Comparison of ENCODE assay signal across 8 cellular contexts in genomic region chr1:145858238-145858936, GRCh38. TPM values are rescaled to one million over a fixed set of nuclear protein-coding genes. Genes with fewer than 3 reads are reported as not detected.
A peak's percentile ranks its signal among the peaks of the same experiment; 100 is the strongest.
DNase-seq lines count a peak whose midpoint lies in the region; ATAC-seq and TF ChIP-seq lines count a peak whose summit lies in the region.

No MANE protein-coding gene starts in this region.

- peak overlapping the region; percentile 95 for H3K4me3 Mint-ChIP-seq in activated CD8-positive, alpha-beta T cell treated with anti-CD3 and anti-CD28 coated beads, Interleukin-2, amount 10 ng/mL, durations not matched to agents 7 days and 5 days
- peak overlapping the region; percentile 93 to 99 (median 96) for H3K4me3 Mint-ChIP-seq in naive B cell

- peak; percentile 47 for ATAC-seq in activated CD8-positive, alpha-beta T cell treated with anti-CD3 and anti-CD28 coated beads, Interleukin-2, amount 10 ng/mL, durations not matched to agents 7 days and 5 days
- ATAC-seq in naive B cell (ENCODE audit: low read depth in 2 of 2) (peak; percentile 50 to 53), GM21360 (IDR thresholded peaks at IDR 0.05; ENCODE audit: unreplicated experiment) (no peak)

- no peak for TF ChIP-seq POLR2A in erythroblast (IDR thresholded peaks at IDR 0.05; ENCODE audit: low read length)

- peaks cover 21% of the 10 kb centered on the region for H3K4me1 Mint-ChIP-seq in activated CD8-positive, alpha-beta T cell treated with anti-CD3 and anti-CD28 coated beads, Interleukin-2, amount 10 ng/mL, durations not matched to agents 7 days and 5 days (ENCODE audit: low read depth)
- H3K4me1 Mint-ChIP-seq in naive B cell: peaks cover 18 to 36% (median 24%) of the 10 kb centered on the region in 3 donors

- peak overlapping the region; percentile 87 for H3K27ac Mint-ChIP-seq in activated CD8-positive, alpha-beta T cell treated with anti-CD3 and anti-CD28 coated beads, Interleukin-2, amount 10 ng/mL, durations not matched to agents 7 days and 5 days
- H3K27ac Mint-ChIP-seq in naive B cell: peak overlapping the region; percentile 20 to 97 (median 78)

- CTCF ChIA-PET in activated CD8-positive, alpha-beta T cell treated with anti-CD3 and anti-CD28 coated beads, Interleukin-2, amount 10 ng/mL, durations not matched to agents 7 days and 5 days (lab: Charles Lee): interaction anchor here (0.8 to 12.5 kb wide), 22 partner anchors 10 to 179 kb away, joined by 3 to 271 read pairs (median 8); partner anchors contain the start of genes ANKRD35, ITGA10, NUDT17 and PEX11B

- DNase-seq in CMK (ENCODE audit: low read depth) (peak; percentile 21), H4 (ENCODE audit: low spot score) (peak; percentile 36), NCI-H226 (peak; percentile 25), erythroblast (lab: John Stamatoyannopoulos, UW) (peak; percentile 47 to 62), naive B cell (no peak), substantia nigra (lab: John Stamatoyannopoulos, UW) (peak in 24 of 49 donors; percentile 14 to 91 (median 44))
- DNase-seq in activated CD8-positive, alpha-beta T cell treated with anti-CD3 and anti-CD28 coated beads, Interleukin-2, amount 10 ng/mL, durations not matched to agents 7 days and 5 days: peak; percentile 64

- POLR2A ChIA-PET in activated CD8-positive, alpha-beta T cell treated with anti-CD3 and anti-CD28 coated beads, Interleukin-2, amount 10 ng/mL, durations not matched to agents 7 days and 5 days (lab: Charles Lee): interaction anchor here (0.7 to 4.6 kb wide), 15 partner anchors 10 to 193 kb away, joined by 3 to 38 read pairs (median 10); partner anchors contain the start of genes ANKRD34A, LIX1L, NUDT17 and PEX11B

- peaks cover 13% of the 10 kb centered on the region for H3K36me3 Mint-ChIP-seq in activated CD8-positive, alpha-beta T cell treated with anti-CD3 and anti-CD28 coated beads, Interleukin-2, amount 10 ng/mL, durations not matched to agents 7 days and 5 days (ENCODE audit: low read depth)
- peaks cover 0 to 12% of the 10 kb centered on the region in 2 donors for H3K36me3 Mint-ChIP-seq in naive B cell

- peaks cover 5% of the 10 kb centered on the region for H3K27me3 Mint-ChIP-seq in activated CD8-positive, alpha-beta T cell treated with anti-CD3 and anti-CD28 coated beads, Interleukin-2, amount 10 ng/mL, durations not matched to agents 7 days and 5 days (ENCODE audit: low read depth)
- H3K27me3 Mint-ChIP-seq in naive B cell: peaks cover 0 to 5% (median 0%) of the 10 kb centered on the region in 3 donors

- H3K27ac ChIP-seq in substantia nigra (ENCODE audit: low read depth, low read length, poor library complexity, severe bottlenecking): peak overlapping the region; percentile 91

- H3K9me3 Mint-ChIP-seq in activated CD8-positive, alpha-beta T cell treated with anti-CD3 and anti-CD28 coated beads, Interleukin-2, amount 10 ng/mL, durations not matched to agents 7 days and 5 days (ENCODE audit: insufficient read depth): no peaks in the 10 kb centered on the region
- H3K9me3 Mint-ChIP-seq in naive B cell: no peaks in the 10 kb centered on the region

RNA-seq across cellular contexts. Expression of gene PIAS3, which starts 0.5 kb away (rescaled TPM):
- total RNA-seq in H4 (2014; rRNA removed; shearing (Covaris generic)): 10.2 and 12.8 TPM in 2 replicates
- total RNA-seq in activated CD8-positive, alpha-beta T cell treated with anti-CD3 and anti-CD28 coated beads, Interleukin-2, amount 10 ng/mL, durations not matched to agents 7 days and 5 days: 10 to 100 TPM; 19.8 to 23.7 TPM
- 10 to 100 TPM in 3 of 6 donors, 1 to 10 TPM in 3; 9.2 to 17.0 (median 10.9) TPM for polyA plus RNA-seq in naive B cell (ENCODE audit: low read depth in 6 of 6)

RNA-seq across cellular contexts. Expression of gene NUDT17, which starts 13.0 kb away (rescaled TPM):
- 10.1 and 10.3 TPM in 2 replicates for total RNA-seq in H4 (2014; rRNA removed; shearing (Covaris generic))
- 1 to 10 TPM; 2.2 to 3.8 TPM for total RNA-seq in activated CD8-positive, alpha-beta T cell treated with anti-CD3 and anti-CD28 coated beads, Interleukin-2, amount 10 ng/mL, durations not matched to agents 7 days and 5 days
- polyA plus RNA-seq in naive B cell (ENCODE audit: low read depth in 6 of 6): 1 to 10 TPM in 5 of 6 donors, under 1 TPM in 1; 0.26 to 5.9 (median 2.9) TPM

RNA-seq across cellular contexts. Expression of gene ANKRD35, which starts 27.3 kb away (rescaled TPM):
- total RNA-seq in H4 (2014; rRNA removed; shearing (Covaris generic)): not detected in 2 replicates
- total RNA-seq in activated CD8-positive, alpha-beta T cell treated with anti-CD3 and anti-CD28 coated beads, Interleukin-2, amount 10 ng/mL, durations not matched to agents 7 days and 5 days: 1 to 10 TPM in 1 of 2 experiments, under 1 TPM in 1; 0.76 to 1.1 TPM
- polyA plus RNA-seq in naive B cell (ENCODE audit: low read depth in 6 of 6): not detected

RNA-seq across cellular contexts. Expression of gene POLR3C, which starts 34.4 kb away (rescaled TPM):
- total RNA-seq in H4 (2014; rRNA removed; shearing (Covaris generic)): 30.1 and 34.9 TPM in 2 replicates
- total RNA-seq in activated CD8-positive, alpha-beta T cell treated with anti-CD3 and anti-CD28 coated beads, Interleukin-2, amount 10 ng/mL, durations not matched to agents 7 days and 5 days: 10 to 100 TPM; 29.7 to 31.5 TPM
- polyA plus RNA-seq in naive B cell (ENCODE audit: low read depth in 6 of 6): 100 to 1,000 TPM in 1 of 6 donors, 10 to 100 TPM in 5; 47.6 to 114 (median 63.3) TPM

RNA-seq across cellular contexts. Expression of gene RNF115, which starts 34.5 kb away (rescaled TPM):
- 6.3 and 6.6 TPM in 2 replicates for total RNA-seq in H4 (2014; rRNA removed; shearing (Covaris generic))
- 10 to 100 TPM; 15.1 to 15.5 TPM for total RNA-seq in activated CD8-positive, alpha-beta T cell treated with anti-CD3 and anti-CD28 coated beads, Interleukin-2, amount 10 ng/mL, durations not matched to agents 7 days and 5 days
- 1 to 10 TPM; 4.0 to 6.8 (median 4.6) TPM for polyA plus RNA-seq in naive B cell (ENCODE audit: low read depth in 6 of 6)
